Comparison of ENCODE assay signal across 28 cellular contexts in genomic region chr18:30639361-30639760, GRCh38.
"Had no signal": no experiment of that assay in that cellular context is flagged by ENCODE, and none has a peak within 500 bp of the region (broad histone marks: within the 10 kb centered on the region; RNA-seq: fewer than 3 reads in every experiment).

No MANE protein-coding gene starts in this region.

- H3K9me3 ChIP-seq: ascending aorta, breast epithelium, colonic mucosa, esophagus squamous epithelium had no signal

- H3K36me3 ChIP-seq: ascending aorta, breast epithelium, cardiac muscle cell, colonic mucosa, esophagus squamous epithelium, heart left ventricle had no signal

- H3K27ac ChIP-seq: ascending aorta, breast epithelium, cardiac muscle cell, colonic mucosa, epithelial cell of prostate, esophagus squamous epithelium, heart left ventricle had no signal

- H3K4me1 ChIP-seq: ascending aorta, breast epithelium, colonic mucosa, esophagus squamous epithelium, heart left ventricle had no signal

- FAIRE-seq: endometrium, endothelial cell of umbilical vein, frontal cortex had no signal

- DNase-seq: activated CD4-positive, alpha-beta memory T cell treated with anti-CD3 and anti-CD28 coated beads for 36 hours; activated CD4-positive, alpha-beta T cell treated with anti-CD3 and anti-CD28 coated beads for 36 hours; activated CD4-positive, alpha-beta T cell treated with anti-CD3 and anti-CD28 coated beads, Interleukin-2, amount 10 ng/mL, durations not matched to agents 24 days and 14 days; activated CD4-positive, CD25-positive, alpha-beta regulatory T cell; activated CD4-positive, CD25-positive, alpha-beta regulatory T cell treated with anti-CD3 and anti-CD28 coated beads, Interleukin-2, amount 50 U/mL, for 72 hours; activated CD8-positive, alpha-beta memory T cell treated with anti-CD3 and anti-CD28 coated beads, Interleukin-2, amount 10 ng/mL, durations not matched to agents 7 days and 5 days; activated CD8-positive, alpha-beta memory T cell treated with anti-CD3 and anti-CD28 coated beads, Interleukin-2, amount 50 U/mL, for 4 hours; activated CD8-positive, alpha-beta T cell treated with anti-CD3 and anti-CD28 coated beads, Interleukin-2, amount 10 ng/mL, durations not matched to agents 7 days and 5 days; activated effector memory CD4-positive, alpha-beta T cell treated with anti-CD3 and anti-CD28 coated beads, Interleukin-2, amount 50 U/mL, for 16 hours; activated naive CD4-positive, alpha-beta T cell treated with anti-CD3 and anti-CD28 coated beads for 36 hours; activated naive CD8-positive, alpha-beta T cell treated with anti-CD3 and anti-CD28 coated beads for 36 hours; activated T-cell treated with anti-CD3 and anti-CD28 coated beads, Interleukin-2, amount 50 U/mL, for 1 hour; activated T-cell treated with anti-CD3 and anti-CD28 coated beads, Interleukin-2, amount 50 U/mL, for 48 hours; central memory CD4-positive, alpha-beta T cell; cerebellar nuclear complex; colonic mucosa; effector CD8-positive, alpha-beta T cell; esophagus squamous epithelium; glutamatergic neuron; heart left ventricle; T-helper 2 cell had no signal

- ATAC-seq: activated CD4-positive, alpha-beta T cell treated with anti-CD3 and anti-CD28 coated beads for 36 hours; activated CD8-positive, alpha-beta memory T cell treated with anti-CD3 and anti-CD28 coated beads, Interleukin-2, amount 10 ng/mL, durations not matched to agents 7 days and 5 days; activated CD8-positive, alpha-beta T cell treated with anti-CD3 and anti-CD28 coated beads, Interleukin-2, amount 10 ng/mL, durations not matched to agents 7 days and 5 days; heart left ventricle had no signal

- H3K4me3 ChIP-seq: ascending aorta, breast epithelium, cardiac muscle cell, colonic mucosa, esophagus squamous epithelium, heart left ventricle had no signal
